In the genomic region with DNA sequence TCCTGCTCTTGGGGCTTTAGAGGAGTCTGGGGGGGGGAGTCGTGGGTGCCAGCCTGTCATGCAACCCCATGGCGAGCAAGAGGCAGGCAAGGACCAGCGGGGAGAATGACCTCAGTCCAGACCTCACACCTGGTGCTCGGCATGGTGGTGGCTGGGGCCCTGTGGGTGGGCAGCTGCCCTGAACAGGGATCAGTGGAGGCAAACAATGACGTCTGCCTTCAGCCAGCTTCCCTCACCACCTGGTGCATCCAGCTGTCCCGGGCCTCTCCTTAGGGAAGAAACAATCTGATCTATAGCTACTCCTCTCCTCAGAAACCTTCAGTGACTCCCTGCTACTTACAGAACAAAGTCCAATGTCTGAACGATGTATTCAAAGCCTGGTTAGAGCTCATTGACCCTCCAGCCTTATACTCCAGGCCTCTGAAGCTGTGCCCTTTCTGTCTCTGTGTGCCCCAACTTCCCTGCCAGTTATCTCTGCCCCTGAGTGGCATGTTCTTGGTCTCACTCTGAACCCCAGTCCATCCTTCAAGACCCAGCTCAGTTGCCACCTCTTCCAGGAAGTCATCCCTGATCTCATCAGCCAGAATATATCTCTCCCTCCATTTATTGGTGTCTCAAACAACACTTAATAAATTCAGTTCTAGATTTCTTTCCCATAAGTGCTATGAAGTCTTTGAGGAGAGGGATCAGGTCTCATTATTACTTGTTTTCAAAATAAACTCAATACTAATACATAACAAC, we compare ENCODE assay signal across 31 cellular contexts. TPM values are rescaled to one million over a fixed set of nuclear protein-coding genes. Genes with fewer than 3 reads are reported as not detected.
DNase-seq lines count a peak whose midpoint lies in the region; ATAC-seq and TF ChIP-seq lines count a peak whose summit lies in the region.
"Had no signal": no experiment of that assay in that cellular context is flagged by ENCODE, and none has a peak within 500 bp of the region (broad histone marks: within the 10 kb centered on the region; RNA-seq: fewer than 3 reads in every experiment).

No MANE protein-coding gene starts in this region.

- no peaks in the 10 kb centered on the region for H3K9me3 Mint-ChIP-seq in stimulated activated effector memory CD8-positive, alpha-beta T cell treated with anti-CD3 and anti-CD28 coated beads, Interleukin-12 subunit alpha, Interleukin-12 subunit beta, amount 100 ng/mL, for 72 hours
- H3K9me3 Mint-ChIP-seq: activated T-cell treated with anti-CD3 and anti-CD28 coated beads, Interleukin-2, amount 50 U/mL, for 24 hours; CD8-positive, alpha-beta memory T cell; naive thymus-derived CD8-positive, alpha-beta T cell; stimulated activated memory B cell treated with anti-CD40 and anti-IgM and Interleukin-4, amounts not matched to agents 10 μg/mL and 1 μg/mL and 100 μg/mL, for 72 hours; T-helper 2 cell treated with Interferon-gamma antibody and Interleukin-4, amounts not matched to agents 5 μg/mL and 100 μg/mL, for 36 hours had no signal

- H3K36me3 Mint-ChIP-seq in stimulated activated effector memory CD8-positive, alpha-beta T cell treated with anti-CD3 and anti-CD28 coated beads, Interleukin-12 subunit alpha, Interleukin-12 subunit beta, amount 100 ng/mL, for 72 hours = no peaks in the 10 kb centered on the region
- H3K36me3 Mint-ChIP-seq: CD8-positive, alpha-beta memory T cell; naive thymus-derived CD8-positive, alpha-beta T cell had no signal

- H3K36me3 ChIP-seq in HEK293 (ENCODE audit: control insufficient read depth in 2 of 2, insufficient read depth in 1 of 2, low read length in 2 of 2) = no peaks in the 10 kb centered on the region
- no peaks in the 10 kb centered on the region for H3K36me3 ChIP-seq in brain microvascular endothelial cell (replicated peaks)
- H3K36me3 ChIP-seq in prostate gland = no peaks in the 10 kb centered on the region
- H3K36me3 ChIP-seq: ovary, right atrium auricular region, thoracic aorta had no signal

- H3K27ac Mint-ChIP-seq in stimulated activated effector memory CD8-positive, alpha-beta T cell treated with anti-CD3 and anti-CD28 coated beads, Interleukin-12 subunit alpha, Interleukin-12 subunit beta, amount 100 ng/mL, for 72 hours = peak overlapping the region; percentile 54
- H3K27ac Mint-ChIP-seq: activated T-cell treated with anti-CD3 and anti-CD28 coated beads, Interleukin-2, amount 50 U/mL, for 24 hours; CD8-positive, alpha-beta memory T cell; stimulated activated memory B cell treated with anti-CD40 and anti-IgM and Interleukin-4, amounts not matched to agents 10 μg/mL and 1 μg/mL and 100 μg/mL, for 72 hours; T-helper 2 cell treated with Interferon-gamma antibody and Interleukin-4, amounts not matched to agents 5 μg/mL and 100 μg/mL, for 36 hours had no signal

- H3K4me3 ChIP-seq in HEK293 (ENCODE audit: low read depth, low read length) (no peak overlapping the region), brain microvascular endothelial cell (ENCODE audit: low read depth, low read length) (no peak overlapping the region), prostate gland (no peak overlapping the region)
- H3K4me3 ChIP-seq: ovary, right atrium auricular region, thoracic aorta had no signal

- no peak for ATAC-seq in stimulated activated effector memory CD8-positive, alpha-beta T cell treated with anti-CD3 and anti-CD28 coated beads, Interleukin-12 subunit alpha, Interleukin-12 subunit beta, amount 100 ng/mL, for 72 hours
- no peak for ATAC-seq in HG03520 (IDR thresholded peaks at IDR 0.05; ENCODE audit: unreplicated experiment)
- ATAC-seq: left cardiac atrium; naive thymus-derived CD8-positive, alpha-beta T cell; PC-3; stimulated activated memory B cell treated with anti-CD40 and anti-IgM and Interleukin-4, amounts not matched to agents 10 μg/mL and 1 μg/mL and 100 μg/mL, for 72 hours had no signal

- TF ChIP-seq POLR2A in prostate gland (IDR thresholded peaks at IDR 0.05) = no peak

- intact Hi-C loops in prostate gland (cut with DNase I) = no loop called here

- no peaks in the 10 kb centered on the region for H3K4me1 Mint-ChIP-seq in stimulated activated effector memory CD8-positive, alpha-beta T cell treated with anti-CD3 and anti-CD28 coated beads, Interleukin-12 subunit alpha, Interleukin-12 subunit beta, amount 100 ng/mL, for 72 hours
- H3K4me1 Mint-ChIP-seq: naive thymus-derived CD8-positive, alpha-beta T cell had no signal

- POLR2A ChIA-PET in HEK293 (lab: Yijun Ruan, JAX) = no interaction called here

- DNase-seq in myocyte (ENCODE audit: low read depth) (peak; percentile 94), CD1c-positive myeloid dendritic cell (ENCODE audit: extremely low spot score) (no peak), brain microvascular endothelial cell (no peak), prostate gland (ENCODE audit: low spot score) (no peak)
- DNase-seq in stimulated activated effector memory CD8-positive, alpha-beta T cell treated with anti-CD3 and anti-CD28 coated beads, Interleukin-12 subunit alpha, Interleukin-12 subunit beta, amount 100 ng/mL, for 72 hours (ENCODE audit: low spot score in 2 of 2) = no peak
- DNase-seq: activated CD4-positive, alpha-beta T cell treated with anti-CD3 and anti-CD28 coated beads for 48 hours; activated naive CD4-positive, alpha-beta T cell; activated T-cell treated with anti-CD3 and anti-CD28 coated beads, Interleukin-2, amount 50 U/mL, for 24 hours; CD8-positive, alpha-beta memory T cell; DMS153; effector memory CD4-positive, alpha-beta T cell; foreskin fibroblast; Kasumi-1; left cardiac atrium; mesendoderm; NCI-H1436; ovary; PC-3; Right ventricle myocardium superior; stimulated activated CD4-positive, alpha-beta T cell treated with anti-CD3 and anti-CD28 coated beads, Interleukin-12 subunit alpha, Interleukin-12 subunit beta, amount 100 ng/mL, for 4 hours; stimulated activated CD4-positive, alpha-beta T cell treated with anti-CD3 and anti-CD28 coated beads, Interleukin-4, amount 100 ng/mL, for 1 hour had no signal

- H3K9me3 ChIP-seq in HEK293 (ENCODE audit: control insufficient read depth, insufficient read depth, low read depth, low read length) = no peaks in the 10 kb centered on the region
- no peaks in the 10 kb centered on the region for H3K9me3 ChIP-seq in prostate gland
- H3K9me3 ChIP-seq: ovary, right atrium auricular region, thoracic aorta had no signal

- no peak overlapping the region for H3K4me3 Mint-ChIP-seq in stimulated activated effector memory CD8-positive, alpha-beta T cell treated with anti-CD3 and anti-CD28 coated beads, Interleukin-12 subunit alpha, Interleukin-12 subunit beta, amount 100 ng/mL, for 72 hours
- H3K4me3 Mint-ChIP-seq: activated T-cell treated with anti-CD3 and anti-CD28 coated beads, Interleukin-2, amount 50 U/mL, for 24 hours; CD8-positive, alpha-beta memory T cell; naive thymus-derived CD8-positive, alpha-beta T cell; stimulated activated memory B cell treated with anti-CD40 and anti-IgM and Interleukin-4, amounts not matched to agents 10 μg/mL and 1 μg/mL and 100 μg/mL, for 72 hours; T-helper 2 cell treated with Interferon-gamma antibody and Interleukin-4, amounts not matched to agents 5 μg/mL and 100 μg/mL, for 36 hours had no signal

- WGBS in prostate gland = 80% methylated on average over 7 of the region's 7 CpGs

- no peak for TF ChIP-seq CTCF in HEK293 (tag by site-specific recombination; IDR thresholded peaks at IDR 0.05)
- TF ChIP-seq CTCF in brain microvascular endothelial cell (IDR thresholded peaks at IDR 0.05; ENCODE audit: low read depth, low read length, missing control alignments) = no peak
- no peak for TF ChIP-seq CTCF in prostate gland (IDR thresholded peaks at IDR 0.05)

- H3K27ac ChIP-seq in HEK293 (ENCODE audit: extremely low read depth, low read depth, low read length) = no peak overlapping the region
- H3K27ac ChIP-seq in cingulate gyrus (ENCODE audit: low read depth, low read length) = peak overlapping the region; percentile 87
- no peak overlapping the region for H3K27ac ChIP-seq in brain microvascular endothelial cell
- H3K27ac ChIP-seq in prostate gland = no peak overlapping the region
- H3K27ac ChIP-seq: HL-60, ovary, right atrium auricular region, thoracic aorta had no signal

- in situ Hi-C loops in brain microvascular endothelial cell (cut with HindIII; ENCODE audit: low pct_ligation_motif_present, low sequenced_read_pairs) = no loop called here

- CTCF ChIA-PET in HEK293 (lab: Yijun Ruan, JAX) = interaction anchor here (0.6 to 1.6 kb wide), 4 partner anchors 9 to 206 kb away, joined by 4 to 7 read pairs (median 6); no protein-coding TSS in a partner anchor

- no peaks in the 10 kb centered on the region; the same call in 1 of the 2 replicates for H3K4me1 ChIP-seq in HEK293 (ENCODE audit: control insufficient read depth, insufficient read depth, low read length)
- no peaks in the 10 kb centered on the region for H3K4me1 ChIP-seq in prostate gland (replicated peaks)
- H3K4me1 ChIP-seq: right atrium auricular region had no signal

- H3K27me3 ChIP-seq in brain microvascular endothelial cell (replicated peaks) (peaks cover 2% of the 10 kb centered on the region), prostate gland (replicated peaks; ENCODE audit: insufficient read depth) (no peaks in the 10 kb centered on the region)
- H3K27me3 ChIP-seq: ovary had no signal

TF ChIP-seq in HEK293, 187 proteins besides CTCF, POLR2A, EP300 and RAD21 (continues in another document):
- TF ChIP-seq ZNF132 (tag by site-specific recombination; IDR thresholded peaks at IDR 0.05; ENCODE audit: borderline replicate concordance) (no peak), TRIM28 (IDR thresholded peaks at IDR 0.05; ENCODE audit: borderline replicate concordance, low read length) (no peak), ZNF169 (tag by site-specific recombination; IDR thresholded peaks at IDR 0.05) (no peak), AEBP2 (tag by site-specific recombination; IDR thresholded peaks at IDR 0.05; ENCODE audit: borderline replicate concordance) (no peak), ZNF266 (tag by site-specific recombination; IDR thresholded peaks at IDR 0.05; ENCODE audit: low read depth) (no peak), KLF8 (tag by site-specific recombination; IDR thresholded peaks at IDR 0.05) (no peak), ZIC2 (tag by site-specific recombination; IDR thresholded peaks at IDR 0.05) (peak; percentile 85), ZNF214 (tag by site-specific recombination; IDR thresholded peaks at IDR 0.05; ENCODE audit: borderline replicate concordance) (no peak)

RNA-seq across cellular contexts. Expression of gene PADI2, which starts 6.6 kb away (rescaled TPM):
- total RNA-seq in myocyte = 352 and 536 TPM in 2 replicates
- 54.0 TPM for polyA plus RNA-seq in myocyte (2012)
- 1 to 10 TPM; 1.1 to 5.0 TPM for total RNA-seq in prostate gland
- total RNA-seq: activated CD8-positive, alpha-beta memory T cell treated with anti-CD3 and anti-CD28 coated beads for 36 hours; CD8-positive, alpha-beta memory T cell; naive thymus-derived CD8-positive, alpha-beta T cell had no signal
- polyA plus RNA-seq: CD8-positive, alpha-beta memory T cell had no signal

RNA-seq across cellular contexts. Expression of gene SDHB, which starts 58.8 kb away (rescaled TPM):
- total RNA-seq in myocyte (165 and 183 TPM in 2 replicates), prostate gland (100 to 1,000 TPM in 1 of 2 donors, 10 to 100 TPM in 1; 93.0 to 113 TPM)
- polyA plus RNA-seq in myocyte (2012) = 109 TPM

Comparison
In these comparisons a context has a peak if more than half of its experiments do, and no peak if none do; other contexts are left out.
1. RNA of gene PADI2, which starts 6.6 kb away (total RNA-seq): 352 to 536 TPM in myocyte; 1.1 to 5.0 TPM in prostate gland; every median in the first group is over 10 times any median in the second.